Comparison of ENCODE assay signal across 10 cellular contexts in genomic region chr15:90558182-90558581, GRCh38. TPM values are rescaled to one million over a fixed set of nuclear protein-coding genes. Genes with fewer than 3 reads are reported as not detected.
DNase-seq lines count a peak whose midpoint lies in the region; ATAC-seq and TF ChIP-seq lines count a peak whose summit lies in the region.
"Had no signal": no experiment of that assay in that cellular context is flagged by ENCODE, and none has a peak within 500 bp of the region (broad histone marks: within the 10 kb centered on the region; RNA-seq: fewer than 3 reads in every experiment).

No MANE protein-coding gene starts in this region.

- H2BK5ac ChIP-seq in neuronal stem cell (ENCODE audit: low read length) = no peak overlapping the region

- H2BK120ac ChIP-seq in neuronal stem cell (ENCODE audit: low read depth, low read length) = no peak overlapping the region

- H2AK5ac ChIP-seq in neuronal stem cell (ENCODE audit: low read depth, low read length) = no peak overlapping the region

- no peak overlapping the region for H2BK15ac ChIP-seq in neuronal stem cell (ENCODE audit: low read length)

- WGBS in esophagus muscularis mucosa = 8% methylated on average over 4 of the region's 4 CpGs
- WGBS in neuronal stem cell (ENCODE audit: extremely low coverage in 2 of 2, insufficient read length in 2 of 2, insufficient replicate concordance in 1 of 2), 2 donors = no CpG with 5 or more reads among the region's 4 CpGs

- no peaks in the 10 kb centered on the region for H3K9me3 ChIP-seq in CD8-positive, alpha-beta T cell (ENCODE audit: low read length)
- H3K9me3 ChIP-seq in SK-N-MC (ENCODE audit: low read depth, low read length) = no peaks in the 10 kb centered on the region
- no peaks in the 10 kb centered on the region for H3K9me3 ChIP-seq in esophagus muscularis mucosa
- peaks cover 0 to 2% of the 10 kb centered on the region in 2 donors for H3K9me3 ChIP-seq in neuronal stem cell (replicated peaks in 1 of 2; ENCODE audit: control insufficient read depth in 2 of 2, insufficient read depth in 1 of 2, low read depth in 1 of 2, low read length in 2 of 2)

- no peak overlapping the region for H3K14ac ChIP-seq in neuronal stem cell (ENCODE audit: low read length)

- no peak for TF ChIP-seq EP300 in esophagus muscularis mucosa (IDR thresholded peaks at IDR 0.05)

- no peaks in the 10 kb centered on the region for H3K36me3 ChIP-seq in CD8-positive, alpha-beta T cell (ENCODE audit: insufficient read depth, low read length)
- H3K36me3 ChIP-seq in SK-N-MC (ENCODE audit: insufficient read depth, low read length) (0 out of 2 replicates have a peak, but pooled peaks cover 3% of the 10 kb centered on the region), esophagus muscularis mucosa (no peaks in the 10 kb centered on the region), neuronal stem cell (replicated peaks in 1 of 2; ENCODE audit: control insufficient read depth in 2 of 2, insufficient read depth in 2 of 2, low read length in 2 of 2) (no peaks in the 10 kb centered on the region)

- no peaks in the 10 kb centered on the region for H3K27me3 Mint-ChIP-seq in CD8-positive, alpha-beta T cell (ENCODE audit: low read depth)
- no peaks in the 10 kb centered on the region for H3K27me3 Mint-ChIP-seq in osteocyte (ENCODE audit: unreplicated experiment)

- peak overlapping the region; percentile 84 for H3K27ac Mint-ChIP-seq in CD8-positive, alpha-beta T cell
- H3K27ac Mint-ChIP-seq in osteocyte (ENCODE audit: unreplicated experiment) = peak overlapping the region; percentile 65

- H4K91ac ChIP-seq in neuronal stem cell (ENCODE audit: low read depth, low read length, poor library complexity) = no peak overlapping the region

- no peak for TF ChIP-seq POLR2A in esophagus muscularis mucosa (IDR thresholded peaks at IDR 0.05; ENCODE audit: low read depth)

- no peak overlapping the region for H2BK12ac ChIP-seq in neuronal stem cell (ENCODE audit: low read length)

- intact Hi-C loops in CD8-positive, alpha-beta T cell (cut with DNase I, micrococcal nuclease) = no loop called here
- intact Hi-C loops in esophagus muscularis mucosa (cut with DNase I) = no loop called here

- no peak overlapping the region for H4K8ac ChIP-seq in neuronal stem cell (ENCODE audit: low read depth, low read length)

- no peak for DNase-seq in CD8-positive, alpha-beta T cell
- DNase-seq in SK-N-MC (ENCODE audit: low read depth, low spot score) (no peak), esophagus muscularis mucosa (ENCODE audit: extremely low spot score) (peak; percentile 92), osteocyte (ENCODE audit: extremely low spot score, unreplicated experiment) (no peak), foreskin melanocyte (no peak), neuronal stem cell (ENCODE audit: low spot score) (no peak), NCI-H510A treated with DMSO at 0.1 percent for 48 hours (lab: John Stamatoyannopoulos, UW) (no peak)
- DNase-seq: foreskin keratinocyte, T1000 had no signal

- H3K27ac ChIP-seq in CD8-positive, alpha-beta T cell (ENCODE audit: low read depth, low read length) = no peak overlapping the region
- peak overlapping the region; percentile 80 for H3K27ac ChIP-seq in SK-N-MC
- H3K27ac ChIP-seq in esophagus muscularis mucosa (replicated peaks in 1 of 4) = peak overlapping the region; percentile 78 to 85 (median 82)
- no peak overlapping the region for H3K27ac ChIP-seq in neuronal stem cell (replicated peaks; ENCODE audit: low read length)
- H3K27ac ChIP-seq: foreskin keratinocyte had no signal

- no peak overlapping the region for H3K18ac ChIP-seq in neuronal stem cell (ENCODE audit: low read length)

- no peak overlapping the region for H3K23ac ChIP-seq in neuronal stem cell (ENCODE audit: low read depth, low read length, poor library complexity)

- H3K4me3 ChIP-seq in CD8-positive, alpha-beta T cell (ENCODE audit: low read depth, low read length) = no peak overlapping the region
- H3K4me3 ChIP-seq in SK-N-MC (no peak overlapping the region), esophagus muscularis mucosa (peak overlapping the region in 2 of 4 donors; percentile 2 to 12), neuronal stem cell (ENCODE audit: low read length in 2 of 2) (no peak overlapping the region)

- no peak overlapping the region for H2AFZ ChIP-seq in neuronal stem cell (ENCODE audit: low read length)

- no peak overlapping the region for H3K4ac ChIP-seq in neuronal stem cell (ENCODE audit: low read length)

- H3K36me3 Mint-ChIP-seq in CD8-positive, alpha-beta T cell = peaks cover 33% of the 10 kb centered on the region
- peaks cover 7% of the 10 kb centered on the region for H3K36me3 Mint-ChIP-seq in osteocyte (ENCODE audit: unreplicated experiment)

- H3K4me1 ChIP-seq in CD8-positive, alpha-beta T cell (ENCODE audit: insufficient read depth, low read length) = peaks cover 61% of the 10 kb centered on the region
- peaks cover 87 to 91% (median 89%) of the 10 kb centered on the region in 4 donors for H3K4me1 ChIP-seq in esophagus muscularis mucosa
- H3K4me1 ChIP-seq in neuronal stem cell (ENCODE audit: control insufficient read depth in 2 of 2, insufficient read depth in 1 of 2, low read depth in 1 of 2, low read length in 2 of 2) = peaks cover 14 to 18% of the 10 kb centered on the region in 2 donors

- H3K4me2 ChIP-seq in neuronal stem cell (ENCODE audit: insufficient read depth, low read length, poor library complexity, severe bottlenecking) = no peak overlapping the region

- peak overlapping the region; percentile 8 for H3K9ac ChIP-seq in SK-N-MC (ENCODE audit: insufficient read length)
- H3K9ac ChIP-seq in neuronal stem cell (ENCODE audit: low read depth, low read length, poor library complexity) = no peak overlapping the region

- ATAC-seq in CD8-positive, alpha-beta T cell = no peak
- ATAC-seq in HG03135 (IDR thresholded peaks at IDR 0.05; ENCODE audit: unreplicated experiment) = no peak
- ATAC-seq: foreskin keratinocyte had no signal

- peak overlapping the region; percentile 13 for H3K4me3 Mint-ChIP-seq in CD8-positive, alpha-beta T cell
- H3K4me3 Mint-ChIP-seq in osteocyte (ENCODE audit: unreplicated experiment) = no peak overlapping the region

- CTCF ChIA-PET in CD8-positive, alpha-beta T cell (lab: Charles Lee) = interaction anchor here (1.5 kb wide), 1 partner anchor 328 kb away, joined by 7 read pairs; no protein-coding TSS in a partner anchor

- peaks cover 76% of the 10 kb centered on the region for H3K4me1 Mint-ChIP-seq in CD8-positive, alpha-beta T cell (ENCODE audit: low read depth)
- peaks cover 69% of the 10 kb centered on the region for H3K4me1 Mint-ChIP-seq in osteocyte (ENCODE audit: unreplicated experiment)

- no peaks in the 10 kb centered on the region for H3K27me3 ChIP-seq in CD8-positive, alpha-beta T cell (ENCODE audit: insufficient read depth, low read length)
- H3K27me3 ChIP-seq in esophagus muscularis mucosa = no peaks in the 10 kb centered on the region
- H3K27me3 ChIP-seq in neuronal stem cell (ENCODE audit: control insufficient read depth in 3 of 3, insufficient read depth in 3 of 3, low read depth in 1 of 3, low read length in 3 of 3) = no peaks in the 10 kb centered on the region
- H3K27me3 ChIP-seq: foreskin keratinocyte had no signal

- no peaks in the 10 kb centered on the region for H3K79me1 ChIP-seq in neuronal stem cell (ENCODE audit: low read depth, low read length)

- no peak for TF ChIP-seq CTCF in CD8-positive, alpha-beta T cell (IDR thresholded peaks at IDR 0.05)
- TF ChIP-seq CTCF in esophagus muscularis mucosa (IDR thresholded peaks at IDR 0.05) = no peak
- no peak for TF ChIP-seq CTCF in osteocyte (IDR thresholded peaks at IDR 0.05)

- POLR2A ChIA-PET in CD8-positive, alpha-beta T cell (lab: Charles Lee) = no interaction called here

- H3K9me3 Mint-ChIP-seq in CD8-positive, alpha-beta T cell = no peaks in the 10 kb centered on the region
- peaks cover 4% of the 10 kb centered on the region for H3K9me3 Mint-ChIP-seq in osteocyte (ENCODE audit: unreplicated experiment)

RNA-seq across cellular contexts. Expression of gene CRTC3, which starts 28.5 kb away (rescaled TPM):
- total RNA-seq in CD8-positive, alpha-beta T cell = 10 to 100 TPM; 74.0 to 77.9 TPM
- total RNA-seq in esophagus muscularis mucosa (10 to 100 TPM; 46.4 to 66.8 (median 59.8) TPM), osteocyte (45.6 and 48.6 TPM in 2 replicates)
- 8.4 TPM for polyA plus RNA-seq in neuronal stem cell (2013, experiment 1 of 2)
- polyA plus RNA-seq in neuronal stem cell (2013, experiment 2 of 2) = 8.2 TPM

Comparison
In these comparisons a context has a peak if more than half of its experiments do, and no peak if none do; other contexts are left out.
1. H3K27ac ChIP-seq: peak in SK-N-MC (single experiment) and esophagus muscularis mucosa (4 of 4); none in CD8-positive, alpha-beta T cell (single experiment) and neuronal stem cell (single experiment).